Comparison of ENCODE assay signal across 1 cellular context in the genomic region with DNA sequence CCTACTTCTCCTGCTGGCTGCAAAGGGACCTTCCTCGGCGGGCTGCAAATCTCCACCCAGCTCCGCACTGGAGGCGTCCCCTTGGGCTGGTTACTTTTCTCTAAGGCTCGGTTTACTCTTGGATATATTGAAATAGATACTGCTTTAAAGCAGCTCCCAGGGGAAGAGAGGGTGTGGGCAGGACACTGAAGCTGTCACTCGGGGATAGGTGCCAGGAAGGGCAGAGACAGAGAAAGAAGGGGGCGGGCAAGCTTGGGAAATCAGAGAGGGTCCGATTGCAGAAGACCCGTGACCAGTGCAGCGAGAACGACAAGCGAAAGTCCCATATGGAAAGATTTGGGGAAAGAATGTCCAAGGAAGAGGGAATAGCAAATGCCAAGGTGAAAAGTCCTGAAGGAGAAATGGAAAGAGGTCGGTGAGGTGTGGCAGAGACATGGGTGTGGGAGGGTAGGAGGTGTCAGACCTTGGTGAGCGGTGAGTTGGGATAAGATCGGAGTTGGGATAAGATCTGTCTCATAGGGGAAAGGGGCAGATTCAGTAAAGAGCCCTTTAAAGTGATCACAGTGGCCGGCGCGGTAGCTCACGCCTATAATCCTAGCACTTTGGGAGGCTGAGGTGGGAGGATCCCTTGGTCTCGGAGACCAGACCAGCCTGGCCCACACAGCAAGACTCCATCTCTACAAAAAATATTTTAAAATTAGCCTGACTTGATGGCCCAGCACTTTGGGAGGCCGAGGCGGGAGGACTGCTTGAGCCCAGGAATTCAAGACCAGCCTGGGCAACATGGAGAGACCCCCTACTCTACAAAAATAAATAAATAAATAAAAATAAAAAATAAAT.
TF ChIP-seq lines count a peak whose summit lies in the region.

No MANE protein-coding gene starts in this region.

TF ChIP-seq in HEK293, 187 proteins besides CTCF, POLR2A, EP300 and RAD21 (continued from another document):
- no peak for TF ChIP-seq ZNF169 (tag by site-specific recombination; IDR thresholded peaks at IDR 0.05)
- TF ChIP-seq ZNF654 (tag by site-specific recombination; IDR thresholded peaks at IDR 0.05; ENCODE audit: low read depth), result no peak
- TF ChIP-seq ZNF837 (tag by site-specific recombination; IDR thresholded peaks at IDR 0.05), result no peak
- no peak for TF ChIP-seq ZBTB6 (tag by site-specific recombination; IDR thresholded peaks at IDR 0.05)
- TF ChIP-seq ZBTB8A (tag by site-specific recombination; IDR thresholded peaks at IDR 0.05), result no peak
- TF ChIP-seq ZNF335 (tag by site-specific recombination; conservative IDR thresholded peaks at IDR 0.05), result no peak
- no peak for TF ChIP-seq HOXA7 (CRISPR knock-in tag; IDR thresholded peaks at IDR 0.05; ENCODE audit: borderline replicate concordance)
- no peak for TF ChIP-seq ZNF670 (tag by site-specific recombination; IDR thresholded peaks at IDR 0.05; ENCODE audit: low read depth)
- peak; percentile 76 for TF ChIP-seq MZF1 (tag by site-specific recombination; IDR thresholded peaks at IDR 0.05; ENCODE audit: borderline replicate concordance)
- TF ChIP-seq KLF1 (tag by site-specific recombination; IDR thresholded peaks at IDR 0.05), result 0 out of 2 replicates have a peak, but pooled peaks have one; percentile 54
- peak; percentile 77 for TF ChIP-seq ZFHX2 (tag by site-specific recombination; conservative IDR thresholded peaks at IDR 0.05)
